Comparison of ENCODE assay signal across 13 cellular contexts in genomic region chr10:28681345-28681763, GRCh38. TPM values are rescaled to one million over a fixed set of nuclear protein-coding genes. Genes with fewer than 3 reads are reported as not detected.
DNase-seq lines count a peak whose midpoint lies in the region; ATAC-seq and TF ChIP-seq lines count a peak whose summit lies in the region.
"Had no signal": no experiment of that assay in that cellular context is flagged by ENCODE, and none has a peak within 500 bp of the region (broad histone marks: within the 10 kb centered on the region; RNA-seq: fewer than 3 reads in every experiment).

No MANE protein-coding gene starts in this region.

- TF ChIP-seq CTCF in C4-2B (conservative IDR thresholded peaks at IDR 0.05), result no peak
- TF ChIP-seq CTCF in fibroblast of pulmonary artery (IDR thresholded peaks at IDR 0.05; ENCODE audit: low read length, missing control alignments), result no peak
- TF ChIP-seq CTCF in nephron (IDR thresholded peaks at IDR 0.05; ENCODE audit: unreplicated experiment in 3 of 3), result no peak
- no peak for TF ChIP-seq CTCF in foreskin keratinocyte (conservative IDR thresholded peaks at IDR 0.05)
- TF ChIP-seq CTCF in brain microvascular endothelial cell (IDR thresholded peaks at IDR 0.05; ENCODE audit: low read depth, low read length, missing control alignments), result no peak

- in situ Hi-C loops in brain microvascular endothelial cell (cut with HindIII; ENCODE audit: low pct_ligation_motif_present, low sequenced_read_pairs), result no loop called here

- H3K4me3 ChIP-seq in fibroblast of pulmonary artery (replicated peaks; ENCODE audit: low read depth, low read length), result peak overlapping the region; percentile 75
- H3K4me3 ChIP-seq in brain microvascular endothelial cell (ENCODE audit: low read depth, low read length), result no peak overlapping the region

- H3K27ac ChIP-seq in C4-2B, result peak overlapping the region; percentile 68
- no peak overlapping the region for H3K27ac ChIP-seq in foreskin keratinocyte
- no peak overlapping the region for H3K27ac ChIP-seq in brain microvascular endothelial cell

- H3K4me1 ChIP-seq in foreskin keratinocyte, result no peaks in the 10 kb centered on the region

- peaks cover 7% of the 10 kb centered on the region for H3K27me3 ChIP-seq in foreskin keratinocyte
- H3K27me3 ChIP-seq in brain microvascular endothelial cell (replicated peaks), result no peaks in the 10 kb centered on the region

- H3K27ac Mint-ChIP-seq in nephron, result peak overlapping the region; percentile 12 to 22 (median 18)
- no peak overlapping the region for H3K27ac Mint-ChIP-seq in natural killer cell treated with Interleukin-12 subunit alpha and Interleukin-12 subunit beta and Interleukin-15 and Interleukin-18, amount 100 ng/mL, for 72 hours
- H3K27ac Mint-ChIP-seq: B cell had no signal

- DNase-seq in NCI-H69 (lab: John Stamatoyannopoulos, UW) (peak; percentile 16), fibroblast of pulmonary artery (ENCODE audit: low read depth) (no peak), foreskin keratinocyte (no peak), brain microvascular endothelial cell (no peak)
- no peak for DNase-seq in natural killer cell treated with Interleukin-12 subunit alpha and Interleukin-12 subunit beta and Interleukin-15 and Interleukin-18, amount 100 ng/mL, for 72 hours (ENCODE audit: low spot score)
- DNase-seq: effector CD4-positive, alpha-beta T cell; NCI-H1930; stimulated activated CD4-positive, alpha-beta T cell treated with anti-CD3 and anti-CD28 coated beads, Interleukin-12 subunit alpha, Interleukin-12 subunit beta, amount 100 ng/mL, for 4 hours; T-helper 9 cell had no signal

- peaks cover 6% of the 10 kb centered on the region for H3K36me3 ChIP-seq in brain microvascular endothelial cell (replicated peaks)

- peak overlapping the region; percentile 94 to 97 (median 97) for H3K4me3 Mint-ChIP-seq in nephron
- H3K4me3 Mint-ChIP-seq in natural killer cell treated with Interleukin-12 subunit alpha and Interleukin-12 subunit beta and Interleukin-15 and Interleukin-18, amount 100 ng/mL, for 72 hours, result no peak overlapping the region
- H3K4me3 Mint-ChIP-seq: B cell had no signal

- H3K27me3 Mint-ChIP-seq in nephron (ENCODE audit: low read depth), result peaks cover 4% of the 10 kb centered on the region
- peaks cover 30 to 60% of the 10 kb centered on the region in 2 donors for H3K27me3 Mint-ChIP-seq in natural killer cell treated with Interleukin-12 subunit alpha and Interleukin-12 subunit beta and Interleukin-15 and Interleukin-18, amount 100 ng/mL, for 72 hours

- peaks cover 40% of the 10 kb centered on the region for H3K36me3 Mint-ChIP-seq in nephron (ENCODE audit: low read depth)
- H3K36me3 Mint-ChIP-seq in natural killer cell treated with Interleukin-12 subunit alpha and Interleukin-12 subunit beta and Interleukin-15 and Interleukin-18, amount 100 ng/mL, for 72 hours, result no peaks in the 10 kb centered on the region

- H3K4me1 Mint-ChIP-seq in nephron, result peaks cover 41% of the 10 kb centered on the region
- H3K4me1 Mint-ChIP-seq in natural killer cell treated with Interleukin-12 subunit alpha and Interleukin-12 subunit beta and Interleukin-15 and Interleukin-18, amount 100 ng/mL, for 72 hours (ENCODE audit: low read depth in 2 of 2), result peaks cover 18 to 22% of the 10 kb centered on the region in 2 donors

- H3K9me3 Mint-ChIP-seq in nephron, result no peaks in the 10 kb centered on the region
- no peaks in the 10 kb centered on the region for H3K9me3 Mint-ChIP-seq in natural killer cell treated with Interleukin-12 subunit alpha and Interleukin-12 subunit beta and Interleukin-15 and Interleukin-18, amount 100 ng/mL, for 72 hours

- ATAC-seq in foreskin keratinocyte (no peak), GM21423 (IDR thresholded peaks at IDR 0.05; ENCODE audit: unreplicated experiment) (no peak)
- ATAC-seq in natural killer cell treated with Interleukin-12 subunit alpha and Interleukin-12 subunit beta and Interleukin-15 and Interleukin-18, amount 100 ng/mL, for 72 hours, result no peak

RNA-seq across cellular contexts. Expression of gene BAMBI, which starts 4.0 kb away (rescaled TPM):
- 3.6 and 6.8 TPM in 2 replicates for total RNA-seq in foreskin keratinocyte
- polyA plus RNA-seq in foreskin keratinocyte, result 2.9 and 6.1 TPM in 2 replicates
- under 1 TPM in 1 of 2 donors, not detected in 1; 0.14 TPM for total RNA-seq in natural killer cell treated with Interleukin-12 subunit alpha and Interleukin-12 subunit beta and Interleukin-15 and Interleukin-18, amount 100 ng/mL, for 72 hours

Comparison
In these comparisons a context has a peak if more than half of its experiments do, and no peak if none do; other contexts are left out.
1. H3K27ac Mint-ChIP-seq: peak in nephron (3 of 3); none in natural killer cell treated with Interleukin-12 subunit alpha and Interleukin-12 subunit beta and Interleukin-15 and Interleukin-18, amount 100 ng/mL, for 72 hours (0 of 2).